8 cellular contexts compared by ENCODE assay signal in genomic region chr10:60820093-60820769, GRCh38. TPM values are rescaled to one million over a fixed set of nuclear protein-coding genes. Genes with fewer than 3 reads are reported as not detected.
DNase-seq lines count a peak whose midpoint lies in the region; ATAC-seq lines count a peak whose summit lies in the region.
"Had no signal": no experiment of that assay in that cellular context is flagged by ENCODE, and none has a peak within 500 bp of the region (broad histone marks: within the 10 kb centered on the region; RNA-seq: fewer than 3 reads in every experiment).

No MANE protein-coding gene starts in this region.

- no peak overlapping the region for H3K23ac ChIP-seq in neuronal stem cell (ENCODE audit: low read depth, low read length, poor library complexity)

- no peaks in the 10 kb centered on the region for H3K9me3 ChIP-seq in adipocyte (ENCODE audit: control insufficient read depth, low read length)
- H3K9me3 ChIP-seq in neuronal stem cell (replicated peaks in 1 of 2; ENCODE audit: control insufficient read depth in 2 of 2, insufficient read depth in 1 of 2, low read depth in 1 of 2, low read length in 2 of 2) = peaks cover 0 to 3% of the 10 kb centered on the region in 2 donors

- no peak overlapping the region for H3K27ac ChIP-seq in neuronal stem cell (replicated peaks; ENCODE audit: low read length)

- H3K18ac ChIP-seq in neuronal stem cell (ENCODE audit: low read length) = no peak overlapping the region

- peaks cover 3% of the 10 kb centered on the region for H3K27me3 ChIP-seq in adipocyte (replicated peaks; ENCODE audit: control insufficient read depth, insufficient read depth, low read length)
- no peaks in the 10 kb centered on the region for H3K27me3 ChIP-seq in neuronal stem cell (ENCODE audit: control insufficient read depth in 3 of 3, insufficient read depth in 3 of 3, low read depth in 1 of 3, low read length in 3 of 3)

- no peaks in the 10 kb centered on the region for H3K9me3 Mint-ChIP-seq in naive thymus-derived CD8-positive, alpha-beta T cell

- H3K4me1 ChIP-seq in adipocyte (ENCODE audit: control insufficient read depth, insufficient read depth, low read length) = peaks cover 29% of the 10 kb centered on the region
- peaks cover 0 to 20% of the 10 kb centered on the region in 2 donors for H3K4me1 ChIP-seq in neuronal stem cell (ENCODE audit: control insufficient read depth in 2 of 2, insufficient read depth in 1 of 2, low read depth in 1 of 2, low read length in 2 of 2)

- no peak overlapping the region for H2BK15ac ChIP-seq in neuronal stem cell (ENCODE audit: low read length)

- H3K4me3 Mint-ChIP-seq in naive thymus-derived CD8-positive, alpha-beta T cell = no peak overlapping the region

- H3K4me2 ChIP-seq in neuronal stem cell (ENCODE audit: insufficient read depth, low read length, poor library complexity, severe bottlenecking) = no peak overlapping the region

- H4K8ac ChIP-seq in neuronal stem cell (ENCODE audit: low read depth, low read length) = no peak overlapping the region

- H2AFZ ChIP-seq in neuronal stem cell (ENCODE audit: low read length) = peak overlapping the region; percentile 68

- ATAC-seq in GM18868 (IDR thresholded peaks at IDR 0.05; ENCODE audit: unreplicated experiment) (peak; percentile 41), HG02884 (IDR thresholded peaks at IDR 0.05; ENCODE audit: unreplicated experiment) (peak; percentile 64)
- ATAC-seq in naive thymus-derived CD8-positive, alpha-beta T cell = no peak

- H2BK120ac ChIP-seq in neuronal stem cell (ENCODE audit: low read depth, low read length) = no peak overlapping the region

- no peak overlapping the region for H2BK12ac ChIP-seq in neuronal stem cell (ENCODE audit: low read length)

- no peak overlapping the region for H3K4ac ChIP-seq in neuronal stem cell (ENCODE audit: low read length)

- no peak overlapping the region for H3K14ac ChIP-seq in neuronal stem cell (ENCODE audit: low read length)

- H3K36me3 ChIP-seq in adipocyte (ENCODE audit: control insufficient read depth, insufficient read depth, low read length, severe bottlenecking) (no peaks in the 10 kb centered on the region), neuronal stem cell (replicated peaks in 1 of 2; ENCODE audit: control insufficient read depth in 2 of 2, insufficient read depth in 2 of 2, low read length in 2 of 2) (no peaks in the 10 kb centered on the region)

- H3K4me1 Mint-ChIP-seq in naive thymus-derived CD8-positive, alpha-beta T cell = peaks cover 0 to 10% (median 4%) of the 10 kb centered on the region in 4 donors

- H4K91ac ChIP-seq in neuronal stem cell (ENCODE audit: low read depth, low read length, poor library complexity) = no peak overlapping the region

- WGBS in neuronal stem cell (ENCODE audit: extremely low coverage in 2 of 2, insufficient read length in 2 of 2, insufficient replicate concordance in 1 of 2), 2 donors = no CpG with 5 or more reads among the region's 6 CpGs

- H3K27me3 Mint-ChIP-seq in naive thymus-derived CD8-positive, alpha-beta T cell = no peaks in the 10 kb centered on the region

- H3K36me3 Mint-ChIP-seq in naive thymus-derived CD8-positive, alpha-beta T cell = no peaks in the 10 kb centered on the region

- POLR2A ChIA-PET in naive thymus-derived CD8-positive, alpha-beta T cell (lab: Charles Lee) = no interaction called here

- H2AK5ac ChIP-seq in neuronal stem cell (ENCODE audit: low read depth, low read length) = no peak overlapping the region

- peak overlapping the region in 2 of 10 donors; percentile 19 to 30 for H3K27ac Mint-ChIP-seq in naive thymus-derived CD8-positive, alpha-beta T cell

- DNase-seq in adipocyte (ENCODE audit: low read depth) (peak; percentile 59), neuronal stem cell (ENCODE audit: low spot score) (no peak), medulla oblongata (ENCODE audit: extremely low spot score) (no peak), NCI-H1092 (lab: John Stamatoyannopoulos, UW) (no peak)
- no peak for DNase-seq in naive thymus-derived CD8-positive, alpha-beta T cell
- DNase-seq: right cardiac atrium had no signal

- H2BK5ac ChIP-seq in neuronal stem cell (ENCODE audit: low read length) = no peak overlapping the region

- H3K79me1 ChIP-seq in neuronal stem cell (ENCODE audit: low read depth, low read length) = no peaks in the 10 kb centered on the region

- H3K9ac ChIP-seq in adipocyte (ENCODE audit: low read length) = no peak overlapping the region
- no peak overlapping the region for H3K9ac ChIP-seq in neuronal stem cell (ENCODE audit: low read depth, low read length, poor library complexity)

- H3K4me3 ChIP-seq in adipocyte (ENCODE audit: low read length) (no peak overlapping the region), neuronal stem cell (ENCODE audit: low read length in 2 of 2) (no peak overlapping the region)

RNA-seq across cellular contexts. Expression of gene CDK1, which starts 42.0 kb away (rescaled TPM):
- 134 TPM for polyA plus RNA-seq in neuronal stem cell (2013, experiment 1 of 2)
- polyA plus RNA-seq in neuronal stem cell (2013, experiment 2 of 2) = 136 TPM
- total RNA-seq in naive thymus-derived CD8-positive, alpha-beta T cell = under 1 TPM; 0.22 to 0.73 TPM
- polyA plus RNA-seq in naive thymus-derived CD8-positive, alpha-beta T cell = under 1 TPM in 2 of 3 donors, not detected in 1; 0.31 to 0.56 TPM

Comparison
In these comparisons a context has a peak if more than half of its experiments do, and no peak if none do; other contexts are left out.
1. ATAC-seq: peak in GM18868 (single experiment) and HG02884 (single experiment); none in naive thymus-derived CD8-positive, alpha-beta T cell (0 of 2).